ENCODE assay signal across 16 cellular contexts in the genomic region with DNA sequence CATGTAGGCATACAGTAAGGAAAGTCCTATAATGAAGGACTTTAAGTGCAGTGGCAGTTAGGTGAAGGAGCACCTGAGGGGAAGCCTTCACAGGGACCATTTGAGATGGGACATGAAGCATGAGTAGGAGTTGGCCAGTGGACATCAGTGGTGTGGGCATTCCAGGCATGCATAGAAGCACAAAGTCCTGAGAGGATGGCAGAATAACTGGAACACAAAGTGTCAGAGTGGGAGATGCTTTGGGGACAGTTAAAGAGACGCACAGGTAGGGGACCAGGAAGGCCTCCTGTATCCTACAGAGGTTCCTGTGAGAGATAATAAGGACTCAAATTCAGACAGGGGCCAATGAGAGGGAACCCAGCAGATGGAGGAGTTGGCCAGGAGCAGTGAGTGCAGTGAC. TPM values are rescaled to one million over a fixed set of nuclear protein-coding genes. Genes with fewer than 3 reads are reported as not detected.
DNase-seq lines count a peak whose midpoint lies in the region; ATAC-seq, FAIRE-seq and TF ChIP-seq lines count a peak whose summit lies in the region.
"Had no signal": no experiment of that assay in that cellular context is flagged by ENCODE, and none has a peak within 500 bp of the region (broad histone marks: within the 10 kb centered on the region; RNA-seq: fewer than 3 reads in every experiment).

No MANE protein-coding gene starts in this region.

- peak overlapping the region; percentile 96 for H3K27ac Mint-ChIP-seq in CD8-positive, alpha-beta T cell

- peaks cover 6% of the 10 kb centered on the region for H3K36me3 Mint-ChIP-seq in CD8-positive, alpha-beta T cell

- H2AFZ ChIP-seq in MM.1S (ENCODE audit: low read length) (no peak overlapping the region), K562 (ENCODE audit: low read depth, low read length) (no peak overlapping the region)
- H2AFZ ChIP-seq: parathyroid adenoma had no signal

- no peaks in the 10 kb centered on the region for H3K27me3 ChIP-seq in CD8-positive, alpha-beta T cell (ENCODE audit: insufficient read depth, low read length)
- H3K27me3 ChIP-seq in MM.1S (replicated peaks; ENCODE audit: insufficient read depth, low read length) = peaks cover 6% of the 10 kb centered on the region; the same call in 1 of the 2 replicates
- H3K27me3 ChIP-seq in K562 (ENCODE audit: control insufficient read depth in 2 of 2, insufficient read depth in 2 of 2, low read length in 2 of 2) = no peaks in the 10 kb centered on the region
- no peaks in the 10 kb centered on the region for H3K27me3 ChIP-seq in upper lobe of right lung
- H3K27me3 ChIP-seq: BLaER1, breast epithelium had no signal

- H3K79me2 ChIP-seq in MM.1S (ENCODE audit: low read length) (no peaks in the 10 kb centered on the region), K562 (ENCODE audit: control insufficient read depth, insufficient read depth, low read length) (no peaks in the 10 kb centered on the region)
- H3K79me2 ChIP-seq: parathyroid adenoma had no signal

- DNase-seq in CD8-positive, alpha-beta T cell = no peak
- DNase-seq in MM.1S (no peak), K562 (ENCODE audit: extremely low read depth in 1 of 4, low spot score in 3 of 4) (no peak), NCI-H510A treated with DMSO at 0.1 percent for 48 hours (lab: John Stamatoyannopoulos, UW) (no peak), upper lobe of right lung (no peak), GM19239 (ENCODE audit: insufficient read length, low spot score) (no peak)
- DNase-seq: activated CD4-positive, alpha-beta T cell treated with anti-CD3 and anti-CD28 coated beads for 1 hour; activated gamma-delta T cell; DMS79 treated with DMSO at 0.1 percent for 48 hours; mucosa of descending colon; NCI-H82 had no signal

- CTCF ChIA-PET in CD8-positive, alpha-beta T cell (lab: Charles Lee) = no interaction called here
- CTCF ChIA-PET in K562 (lab: Yijun Ruan, JAX; ENCODE audit: low intra/inter-chr PET ratio) = no interaction called here

- H3K27me3 Mint-ChIP-seq in CD8-positive, alpha-beta T cell (ENCODE audit: low read depth) = no peaks in the 10 kb centered on the region

- no peak for ATAC-seq in CD8-positive, alpha-beta T cell
- peak; percentile 3 for ATAC-seq in GM18498 (IDR thresholded peaks at IDR 0.05; ENCODE audit: unreplicated experiment)
- no peak for ATAC-seq in K562
- ATAC-seq in upper lobe of right lung = no peak
- ATAC-seq: mucosa of descending colon had no signal

- TF ChIP-seq POLR2A in K562 (conservative IDR thresholded peaks at IDR 0.05) = no peak

- no peaks in the 10 kb centered on the region for H3K9me1 ChIP-seq in K562 (ENCODE audit: control insufficient read depth, insufficient read depth, low read length)

- no peaks in the 10 kb centered on the region for H3K36me3 ChIP-seq in CD8-positive, alpha-beta T cell (ENCODE audit: insufficient read depth, low read length)
- H3K36me3 ChIP-seq in MM.1S (replicated peaks; ENCODE audit: insufficient read depth, low read length) (no peaks in the 10 kb centered on the region), K562 (ENCODE audit: control insufficient read depth, insufficient read depth, low read length) (no peaks in the 10 kb centered on the region), upper lobe of right lung (no peaks in the 10 kb centered on the region)
- H3K36me3 ChIP-seq: BLaER1, breast epithelium had no signal

- no CpG with 5 or more reads among the region's 1 CpG for WGBS in K562 (ENCODE audit: insufficient coverage, low coverage, missing lambda C conversion rate)

- TF ChIP-seq EP300 in K562 (IDR thresholded peaks at IDR 0.05; ENCODE audit: low read length) = no peak

- peak overlapping the region; percentile 37 for H3K27ac ChIP-seq in CD8-positive, alpha-beta T cell (ENCODE audit: low read depth, low read length)
- peak overlapping the region; percentile 90 for H3K27ac ChIP-seq in MM.1S (ENCODE audit: low read length)
- H3K27ac ChIP-seq in K562 (ENCODE audit: extremely low read depth, low read depth, low read length) = no peak overlapping the region
- no peak overlapping the region for H3K27ac ChIP-seq in upper lobe of right lung
- H3K27ac ChIP-seq: BLaER1, breast epithelium, parathyroid adenoma, RWPE1 had no signal

- H4K20me1 ChIP-seq in MM.1S (ENCODE audit: insufficient read depth, low read length) = no peaks in the 10 kb centered on the region
- H4K20me1 ChIP-seq in K562 (replicated peaks; ENCODE audit: control insufficient read depth, insufficient read depth, low read length) = no peaks in the 10 kb centered on the region
- H4K20me1 ChIP-seq: BLaER1 had no signal

- H3K9me2 ChIP-seq in MM.1S (replicated peaks; ENCODE audit: insufficient read depth, low read length) = no peaks in the 10 kb centered on the region

- no peak for TF ChIP-seq CTCF in CD8-positive, alpha-beta T cell (IDR thresholded peaks at IDR 0.05)
- no peak for TF ChIP-seq CTCF in MM.1S (IDR thresholded peaks at IDR 0.05; ENCODE audit: low read length)
- TF ChIP-seq CTCF in K562 (IDR thresholded peaks at IDR 0.05 in 2 of 3, conservative IDR thresholded peaks at IDR 0.05 in 1 of 3; ENCODE audit: insufficient read depth in 2 of 3, low read depth in 1 of 3, low read length in 3 of 3) = no peak
- no peak for TF ChIP-seq CTCF in upper lobe of right lung (IDR thresholded peaks at IDR 0.05)

- TF ChIP-seq RAD21 in K562 (CRISPR knock-in tag; conservative IDR thresholded peaks at IDR 0.05 in 1 of 2, IDR thresholded peaks at IDR 0.05 in 1 of 2) = no peak

- H3K9me3 ChIP-seq in CD8-positive, alpha-beta T cell (ENCODE audit: low read length) = no peaks in the 10 kb centered on the region
- H3K9me3 ChIP-seq in MM.1S (replicated peaks; ENCODE audit: insufficient read depth, low read length) (no peaks in the 10 kb centered on the region), K562 (replicated peaks; ENCODE audit: control insufficient read depth, insufficient read depth, low read depth, low read length) (no peaks in the 10 kb centered on the region), upper lobe of right lung (no peaks in the 10 kb centered on the region)
- H3K9me3 ChIP-seq: breast epithelium, mucosa of descending colon had no signal

- H3K4me1 ChIP-seq in CD8-positive, alpha-beta T cell (ENCODE audit: insufficient read depth, low read length) = peaks cover 97% of the 10 kb centered on the region
- H3K4me1 ChIP-seq in MM.1S (ENCODE audit: low read length) (peaks cover 51% of the 10 kb centered on the region), K562 (replicated peaks in 1 of 2; ENCODE audit: control insufficient read depth in 2 of 2, insufficient read depth in 2 of 2, low read length in 2 of 2) (peaks cover 11 to 35% of the 10 kb centered on the region in 2 experiments; a peak in 4 of 5 replicates), upper lobe of right lung (peaks cover 12% of the 10 kb centered on the region)

- POLR2A ChIA-PET in CD8-positive, alpha-beta T cell (lab: Charles Lee) = interaction anchor here (1.0 to 1.5 kb wide), 2 partner anchors 9 to 32 kb away, joined by 5 read pairs; partner anchors contain the start of gene PAQR8
- POLR2A ChIA-PET in K562 (lab: Yijun Ruan, JAX) = interaction anchor here (0.8 kb wide), 1 partner anchor 329 kb away, joined by 3 read pairs; no protein-coding TSS in a partner anchor

- H3K9ac ChIP-seq in MM.1S (ENCODE audit: low read length) (peak overlapping the region; percentile 71), K562 (ENCODE audit: insufficient read depth in 1 of 2, low read depth in 2 of 2, low read length in 2 of 2) (no peak overlapping the region)
- H3K9ac ChIP-seq: BLaER1, parathyroid adenoma had no signal

- H3K4me1 Mint-ChIP-seq in CD8-positive, alpha-beta T cell (ENCODE audit: low read depth) = peaks cover 93% of the 10 kb centered on the region

- in situ Hi-C loops in K562 (cut with MboI) = loop anchor here (5.0 kb wide), 1 partner anchor 101 kb away; no protein-coding TSS in a partner anchor

- peak overlapping the region; percentile 75 for H3K4me3 Mint-ChIP-seq in CD8-positive, alpha-beta T cell

- peak overlapping the region; percentile 14 for H3K4me3 ChIP-seq in CD8-positive, alpha-beta T cell (ENCODE audit: low read depth, low read length)
- H3K4me3 ChIP-seq in MM.1S (ENCODE audit: low read length) (peak overlapping the region; percentile 47), K562 (no peak overlapping the region), upper lobe of right lung (no peak overlapping the region)
- H3K4me3 ChIP-seq: BLaER1, breast epithelium, mucosa of descending colon had no signal

- peaks cover 3% of the 10 kb centered on the region for H3K9me3 Mint-ChIP-seq in CD8-positive, alpha-beta T cell

- no peak for FAIRE-seq in K562 (lab: Jason Lieb, UNC)
- FAIRE-seq in GM19239 (lab: Jason Lieb, UNC) = no peak

- BruUV-seq in K562 (replicated peaks; lab: Mats Ljungman, UMichigan) = no TSS peak

- intact Hi-C loops in CD8-positive, alpha-beta T cell (cut with DNase I, micrococcal nuclease) = loop anchor here in 1 of 2 experiments (10.0 kb wide), 1 partner anchor 601 kb away; the partner anchor contains the start of gene GSTA4
- intact Hi-C loops in K562 (cut with micrococcal nuclease) (no loop called here), upper lobe of right lung (cut with DNase I) (loop anchor here (10.0 kb wide), 1 partner anchor 89 kb away; no protein-coding TSS in a partner anchor)

- H3K4me2 ChIP-seq in MM.1S (ENCODE audit: low read depth, low read length) = peak overlapping the region; percentile 95
- H3K4me2 ChIP-seq in K562 (ENCODE audit: insufficient read depth, low read length) = no peak overlapping the region
- H3K4me2 ChIP-seq: BLaER1 had no signal

- peaks cover 46% of the 10 kb centered on the region for H3F3A ChIP-seq in MM.1S (ENCODE audit: insufficient read depth, low read length)

RNA-seq across cellular contexts. Expression of gene EFHC1, which starts 26.4 kb away (rescaled TPM):
- total RNA-seq in CD8-positive, alpha-beta T cell = 1 to 10 TPM; 5.1 to 6.9 TPM
- total RNA-seq in K562 (2011; cell fraction: chromatin; rRNA removed; ENCODE audit: low replicate concordance) = 33.1 and 52.6 TPM in 2 replicates
- total RNA-seq in K562 (2011; cell fraction: nucleolus; rRNA removed) = 14.3 and 20.1 TPM in 2 replicates
- total RNA-seq in K562 (2011; cell fraction: nucleoplasm; rRNA removed) = 25.2 and 39.0 TPM in 2 replicates
- total RNA-seq in K562 (2014; rRNA removed) (10.6 and 12.2 TPM in 2 replicates), K562 (2014; rRNA removed; fragmentation: Illumina TruSeq; extraction: Trizol) (11.1 and 12.4 TPM in 2 replicates), K562 (2015; rRNA removed; fragmentation: Illumina TruSeq; extraction: Trizol) (9.5 and 10.2 TPM in 2 replicates), K562 (2021) (10.8 and 12.0 TPM in 2 replicates), upper lobe of right lung (16.8 TPM)
- polyA plus RNA-seq in K562 (2011; rRNA removed) (24.7 and 31.0 TPM in 2 replicates), K562 (2014; fragmentation: Illumina TruSeq; extraction: Trizol) (14.4 and 14.9 TPM in 2 replicates), K562 (2014; fragmentation: Nextera tagmentation; extraction: Ambion mirVana) (10 to 100 TPM; 15.7 to 17.2 TPM), K562 (2014; rRNA removed) (20.8 and 21.5 TPM in 2 replicates)
- polyA plus RNA-seq in K562 (2011; cell fraction: cytosol; rRNA removed) = 6.0 and 10.8 TPM in 2 replicates
- polyA plus RNA-seq in K562 (2011; cell fraction: nucleus; rRNA removed) = 104 and 128 TPM in 2 replicates
- 12.9 and 23.7 TPM in 2 replicates for polyA plus RNA-seq in K562 (2012)
- 12.7 and 13.7 TPM in 2 replicates for polyA minus RNA-seq in K562 (2011; rRNA and poly(A)+ RNA removed)
- 4.6 and 5.6 TPM in 2 replicates for polyA minus RNA-seq in K562 (2011; cell fraction: cytosol; rRNA and poly(A)+ RNA removed)
- polyA minus RNA-seq in K562 (2011; cell fraction: nucleus; rRNA and poly(A)+ RNA removed) = 26.8 and 38.1 TPM in 2 replicates

RNA-seq across cellular contexts. Expression of gene PAQR8, which starts 31.8 kb away (rescaled TPM):
- total RNA-seq in CD8-positive, alpha-beta T cell = 1 to 10 TPM; 1.8 to 2.2 TPM
- total RNA-seq in K562 (2011; cell fraction: chromatin; rRNA removed; ENCODE audit: low replicate concordance) = 9.3 and 9.5 TPM in 2 replicates
- total RNA-seq in K562 (2011; cell fraction: nucleolus; rRNA removed) = 12.0 and 12.5 TPM in 2 replicates
- total RNA-seq in K562 (2011; cell fraction: nucleoplasm; rRNA removed) = 13.9 and 16.5 TPM in 2 replicates
- total RNA-seq in K562 (2014; rRNA removed) (3.0 and 3.7 TPM in 2 replicates), K562 (2014; rRNA removed; fragmentation: Illumina TruSeq; extraction: Trizol) (4.3 and 4.7 TPM in 2 replicates), K562 (2015; rRNA removed; fragmentation: Illumina TruSeq; extraction: Trizol) (2.9 and 3.2 TPM in 2 replicates), K562 (2021) (5.4 and 7.1 TPM in 2 replicates), upper lobe of right lung (5.8 TPM)
- polyA plus RNA-seq in K562 (2011; rRNA removed) (10.2 and 15.4 TPM in 2 replicates), K562 (2014; fragmentation: Illumina TruSeq; extraction: Trizol) (4.3 and 5.1 TPM in 2 replicates), K562 (2014; fragmentation: Nextera tagmentation; extraction: Ambion mirVana) (1 to 10 TPM; 1.4 TPM), K562 (2014; rRNA removed) (3.5 and 3.8 TPM in 2 replicates)
- 12.7 and 14.5 TPM in 2 replicates for polyA plus RNA-seq in K562 (2011; cell fraction: cytosol; rRNA removed)
- 5.0 and 7.7 TPM in 2 replicates for polyA plus RNA-seq in K562 (2011; cell fraction: nucleus; rRNA removed)
- polyA plus RNA-seq in K562 (2012) = 4.1 and 5.7 TPM in 2 replicates
- 13.6 and 19.4 TPM in 2 replicates for polyA minus RNA-seq in K562 (2011; rRNA and poly(A)+ RNA removed)
- polyA minus RNA-seq in K562 (2011; cell fraction: cytosol; rRNA and poly(A)+ RNA removed) = 7.9 and 11.4 TPM in 2 replicates
- 4.6 and 9.8 TPM in 2 replicates for polyA minus RNA-seq in K562 (2011; cell fraction: nucleus; rRNA and poly(A)+ RNA removed)

Comparison
In these comparisons a context has a peak if more than half of its experiments do, and no peak if none do; other contexts are left out.
1. H3K27ac ChIP-seq: peak in CD8-positive, alpha-beta T cell (single experiment) and MM.1S (single experiment); none in K562 (single experiment) and upper lobe of right lung (single experiment).
2. H3K4me3 ChIP-seq: peak in CD8-positive, alpha-beta T cell (single experiment) and MM.1S (single experiment); none in K562 (single experiment) and upper lobe of right lung (single experiment).